In the genomic region with DNA sequence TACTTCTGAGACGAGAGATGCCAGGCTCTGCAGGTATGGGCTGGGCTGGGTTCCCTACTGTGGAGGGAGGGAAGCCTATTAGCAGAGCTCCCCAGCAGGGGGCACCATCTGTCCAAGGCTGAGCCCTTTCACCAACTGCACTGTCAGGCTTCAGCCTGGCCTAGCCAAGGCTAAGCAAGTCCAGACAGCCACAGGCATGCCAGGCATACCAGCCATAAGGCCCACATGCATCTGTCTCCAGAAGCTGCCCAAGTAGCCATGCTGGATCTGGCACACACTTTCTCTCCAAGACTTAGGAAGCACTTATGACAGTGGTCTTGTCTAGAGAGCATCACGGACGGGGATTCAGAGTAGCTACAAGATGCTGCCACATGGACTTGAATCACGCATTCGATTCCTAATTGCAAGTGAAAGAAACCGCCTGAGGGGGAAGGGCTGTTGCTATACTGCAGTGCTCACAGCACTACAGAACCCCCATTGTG, we compare ENCODE assay signal across 8 cellular contexts. TPM values are rescaled to one million over a fixed set of nuclear protein-coding genes. Genes with fewer than 3 reads are reported as not detected.
A peak's percentile ranks its signal among the peaks of the same experiment; 100 is the strongest.
DNase-seq lines count a peak whose midpoint lies in the region; ATAC-seq and TF ChIP-seq lines count a peak whose summit lies in the region.

No MANE protein-coding gene starts in this region.

- no peaks in the 10 kb centered on the region for H3F3A ChIP-seq in PC-3 (ENCODE audit: low read length, unreplicated experiment)

- ATAC-seq in CD4-positive, alpha-beta T cell (ENCODE audit: poor library complexity): peak; percentile 100
- ATAC-seq in GM19438 (IDR thresholded peaks at IDR 0.05; ENCODE audit: low read depth, unreplicated experiment) (peak; percentile 95), PC-3 (peak; percentile 97)
- ATAC-seq in activated T-cell treated with anti-CD3 and anti-CD28 coated beads, Interleukin-2, amount 50 U/mL, for 72 hours (replicated peaks in 1 of 2): peak; percentile 98

- H3K4me3 Mint-ChIP-seq in CD4-positive, alpha-beta T cell: no peak overlapping the region
- no peak overlapping the region for H3K4me3 Mint-ChIP-seq in activated T-cell treated with anti-CD3 and anti-CD28 coated beads, Interleukin-2, amount 50 U/mL, for 72 hours

- H3K27me3 ChIP-seq in CD4-positive, alpha-beta T cell (ENCODE audit: control insufficient read depth, insufficient read depth, low read length): no peaks in the 10 kb centered on the region
- H3K27me3 ChIP-seq in HUES48 (ENCODE audit: control insufficient read depth, insufficient read depth, low read length): no peaks in the 10 kb centered on the region
- no peaks in the 10 kb centered on the region for H3K27me3 ChIP-seq in PC-3 (ENCODE audit: low read length)
- H3K27me3 ChIP-seq in neutrophil: no peaks in the 10 kb centered on the region
- no peaks in the 10 kb centered on the region for H3K27me3 ChIP-seq in suprapubic skin

- H2AFZ ChIP-seq in PC-3 (ENCODE audit: low read length): no peak overlapping the region

- H3K4me3 ChIP-seq in HUES48 (ENCODE audit: low read depth, low read length) (0 out of 2 replicates have a peak overlapping the region, but pooled peaks have one; percentile 30), PC-3 (ENCODE audit: low read length) (no peak overlapping the region), fibroblast of the aortic adventitia (ENCODE audit: low read depth, low read length) (no peak overlapping the region), neutrophil (ENCODE audit: low read depth in 1 of 2, low read length in 1 of 2) (no peak overlapping the region), suprapubic skin (no peak overlapping the region)

- H3K4me1 ChIP-seq in HUES48 (ENCODE audit: control insufficient read depth, insufficient read depth, low read length) (peaks cover 43% of the 10 kb centered on the region), PC-3 (ENCODE audit: insufficient read depth, low read length) (peaks cover 6% of the 10 kb centered on the region), neutrophil (ENCODE audit: control insufficient read depth in 1 of 2, insufficient read depth in 1 of 2, low read depth in 1 of 2, low read length in 1 of 2) (no peaks in the 10 kb centered on the region), suprapubic skin (peaks cover 11% of the 10 kb centered on the region)

- peaks cover 90% of the 10 kb centered on the region for H3K36me3 Mint-ChIP-seq in CD4-positive, alpha-beta T cell (ENCODE audit: low read depth)
- peaks cover 4 to 21% of the 10 kb centered on the region in 2 donors for H3K36me3 Mint-ChIP-seq in activated T-cell treated with anti-CD3 and anti-CD28 coated beads, Interleukin-2, amount 50 U/mL, for 72 hours (ENCODE audit: insufficient read depth in 2 of 2)

- no peaks in the 10 kb centered on the region for H3K27me3 Mint-ChIP-seq in CD4-positive, alpha-beta T cell
- H3K27me3 Mint-ChIP-seq in activated T-cell treated with anti-CD3 and anti-CD28 coated beads, Interleukin-2, amount 50 U/mL, for 72 hours (ENCODE audit: low read depth): no peaks in the 10 kb centered on the region

- TF ChIP-seq EP300 in suprapubic skin (IDR thresholded peaks at IDR 0.05): no peak

- no peaks in the 10 kb centered on the region for H3K79me2 ChIP-seq in PC-3 (ENCODE audit: low read length)

- no peak overlapping the region for H3K4me2 ChIP-seq in PC-3 (ENCODE audit: low read length)

- no peak overlapping the region for H3K27ac ChIP-seq in CD4-positive, alpha-beta T cell (ENCODE audit: low read depth, low read length)
- H3K27ac ChIP-seq in HUES48 (ENCODE audit: low read depth, low read length) (peak overlapping the region; percentile 62), PC-3 (ENCODE audit: low read length) (no peak overlapping the region), neutrophil (no peak overlapping the region), suprapubic skin (no peak overlapping the region)

- BruUV-seq in PC-3 (replicated peaks; lab: Mats Ljungman, UMichigan): no TSS peak

- CTCF ChIA-PET in CD4-positive, alpha-beta T cell (lab: Charles Lee): interaction anchor here (0.6 to 5.2 kb wide), 9 partner anchors 19 to 231 kb away, joined by 3 to 61 read pairs (median 4); partner anchors contain the start of genes EEFSEC and RUVBL1
- CTCF ChIA-PET in PC-3 (lab: Charles Lee): interaction anchor here (1.3 kb wide), 1 partner anchor 38 kb away, joined by 10 read pairs; no protein-coding TSS in a partner anchor

- 68% methylated on average over 5 of the region's 6 CpGs for WGBS in suprapubic skin

- no peaks in the 10 kb centered on the region for H3K9me3 ChIP-seq in CD4-positive, alpha-beta T cell (ENCODE audit: control insufficient read depth, low read length)
- H3K9me3 ChIP-seq in HUES48 (ENCODE audit: control insufficient read depth, insufficient read depth, low read length): no peaks in the 10 kb centered on the region
- no peaks in the 10 kb centered on the region for H3K9me3 ChIP-seq in PC-3 (ENCODE audit: low read length)
- no peaks in the 10 kb centered on the region for H3K9me3 ChIP-seq in neutrophil
- H3K9me3 ChIP-seq in suprapubic skin: no peaks in the 10 kb centered on the region

- no peaks in the 10 kb centered on the region for H3K9me3 Mint-ChIP-seq in CD4-positive, alpha-beta T cell
- no peaks in the 10 kb centered on the region for H3K9me3 Mint-ChIP-seq in activated T-cell treated with anti-CD3 and anti-CD28 coated beads, Interleukin-2, amount 50 U/mL, for 72 hours

- no peak overlapping the region for H3K27ac Mint-ChIP-seq in CD4-positive, alpha-beta T cell
- H3K27ac Mint-ChIP-seq in activated T-cell treated with anti-CD3 and anti-CD28 coated beads, Interleukin-2, amount 50 U/mL, for 72 hours: peak overlapping the region; percentile 33

- POLR2A ChIA-PET in CD4-positive, alpha-beta T cell (lab: Charles Lee): interaction anchor here (0.8 to 1.5 kb wide), 3 partner anchors 28 to 227 kb away, joined by 3 to 8 read pairs (median 7); partner anchors contain the start of gene RUVBL1
- POLR2A ChIA-PET in PC-3 (lab: Charles Lee; ENCODE audit: unreplicated experiment): no interaction called here

- H3K36me3 ChIP-seq in HUES48 (ENCODE audit: control insufficient read depth, insufficient read depth, low read length) (peaks cover 81% of the 10 kb centered on the region), PC-3 (ENCODE audit: low read depth, low read length) (peaks cover 8% of the 10 kb centered on the region; the same call in 1 of the 2 replicates), neutrophil (peaks cover 7% of the 10 kb centered on the region), suprapubic skin (peaks cover 43% of the 10 kb centered on the region)

- TF ChIP-seq CTCF in CD4-positive, alpha-beta T cell (IDR thresholded peaks at IDR 0.05): peak; percentile 87
- peak; percentile 77 for TF ChIP-seq CTCF in PC-3 (conservative IDR thresholded peaks at IDR 0.05; ENCODE audit: low read depth, low read length)
- peak; percentile 93 for TF ChIP-seq CTCF in fibroblast of the aortic adventitia (IDR thresholded peaks at IDR 0.05; ENCODE audit: insufficient read depth, low read length)
- peak; percentile 45 for TF ChIP-seq CTCF in neutrophil (IDR thresholded peaks at IDR 0.05)
- peak; percentile 48 to 84 for TF ChIP-seq CTCF in suprapubic skin (IDR thresholded peaks at IDR 0.05)

- intact Hi-C loops in CD4-positive, alpha-beta T cell (cut with DNase I, micrococcal nuclease): loop anchor here (1.0 to 10.0 kb wide), 8 partner anchors 38 to 513 kb away; no protein-coding TSS in a partner anchor
- intact Hi-C loops in PC-3 (cut with micrococcal nuclease): loop anchor here (1.0 to 5.0 kb wide), 3 partner anchors 18 to 402 kb away; no protein-coding TSS in a partner anchor

- H3K9me2 ChIP-seq in PC-3 (replicated peaks; ENCODE audit: low read length): no peaks in the 10 kb centered on the region

- H3K9ac ChIP-seq in HUES48 (ENCODE audit: low read depth, low read length) (no peak overlapping the region; the same call in 1 of the 2 replicates), PC-3 (ENCODE audit: low read length) (no peak overlapping the region)

- H3K4me1 Mint-ChIP-seq in CD4-positive, alpha-beta T cell (ENCODE audit: low read depth): peaks cover 7% of the 10 kb centered on the region
- peaks cover 6% of the 10 kb centered on the region for H3K4me1 Mint-ChIP-seq in activated T-cell treated with anti-CD3 and anti-CD28 coated beads, Interleukin-2, amount 50 U/mL, for 72 hours (ENCODE audit: low read depth)

- H4K20me1 ChIP-seq in PC-3 (ENCODE audit: low read length): no peaks in the 10 kb centered on the region

- no peak for TF ChIP-seq POLR2A in suprapubic skin (IDR thresholded peaks at IDR 0.05)

- DNase-seq in CD4-positive, alpha-beta T cell: peak; percentile 69 to 85 (median 76)
- DNase-seq in PC-3 (peak; percentile 70), fibroblast of the aortic adventitia (ENCODE audit: low read depth) (peak; percentile 88), suprapubic skin (ENCODE audit: low spot score in 2 of 2) (no peak)
- peak; percentile 79 to 84 for DNase-seq in activated T-cell treated with anti-CD3 and anti-CD28 coated beads, Interleukin-2, amount 50 U/mL, for 72 hours

RNA-seq across cellular contexts. Expression of gene RUVBL1, which starts 28.3 kb away (rescaled TPM):
- total RNA-seq in CD4-positive, alpha-beta T cell: 1 to 10 TPM; 5.6 to 7.7 TPM
- 94.9 and 114 TPM in 2 replicates for total RNA-seq in PC-3 (2014; rRNA removed)
- total RNA-seq in activated T-cell treated with anti-CD3 and anti-CD28 coated beads, Interleukin-2, amount 50 U/mL, for 72 hours: 10 to 100 TPM; 39.7 to 50.4 TPM
- total RNA-seq in fibroblast of the aortic adventitia (ENCODE audit: low replicate concordance): 47.8 and 50.6 TPM in 2 replicates
- 10 to 100 TPM; 16.3 to 35.6 (median 28.3) TPM for total RNA-seq in suprapubic skin

RNA-seq across cellular contexts. Expression of gene SEC61A1, which starts 43.0 kb away (rescaled TPM):
- 100 to 1,000 TPM; 127 to 139 TPM for total RNA-seq in CD4-positive, alpha-beta T cell
- total RNA-seq in PC-3 (2014; rRNA removed): 182 and 184 TPM in 2 replicates
- 100 to 1,000 TPM; 152 to 188 TPM for total RNA-seq in activated T-cell treated with anti-CD3 and anti-CD28 coated beads, Interleukin-2, amount 50 U/mL, for 72 hours
- total RNA-seq in fibroblast of the aortic adventitia (ENCODE audit: low replicate concordance): 120 and 406 TPM in 2 replicates
- total RNA-seq in suprapubic skin: 100 to 1,000 TPM in 3 of 4 donors, 10 to 100 TPM in 1; 83.5 to 132 (median 124) TPM

RNA-seq across cellular contexts. Expression of gene EEFSEC, which starts 58.0 kb away (rescaled TPM):
- 10 to 100 TPM; 13.1 to 13.9 TPM for total RNA-seq in CD4-positive, alpha-beta T cell
- total RNA-seq in PC-3 (2014; rRNA removed) (9.6 and 11.6 TPM in 2 replicates), fibroblast of the aortic adventitia (ENCODE audit: low replicate concordance) (2.9 and 8.1 TPM in 2 replicates), suprapubic skin (10 to 100 TPM; 14.3 to 19.4 (median 16.7) TPM)
- 10 to 100 TPM; 15.7 to 17.2 TPM for total RNA-seq in activated T-cell treated with anti-CD3 and anti-CD28 coated beads, Interleukin-2, amount 50 U/mL, for 72 hours

Comparison
In these comparisons a context has a peak if more than half of its experiments do, and no peak if none do; other contexts are left out.
1. DNase-seq: peak in CD4-positive, alpha-beta T cell (10 of 10), PC-3 (single experiment), activated T-cell treated with anti-CD3 and anti-CD28 coated beads, Interleukin-2, amount 50 U/mL, for 72 hours (2 of 2) and fibroblast of the aortic adventitia (single experiment); none in suprapubic skin (0 of 2).
2. Peak in every context shown above with its lines, with median percentiles within 50 percentile points of each other: ATAC-seq and CTCF ChIP-seq.